9 cellular contexts compared by ENCODE assay signal in genomic region chr6:157019733-157020132, GRCh38.
DNase-seq lines count a peak whose midpoint lies in the region; ATAC-seq, FAIRE-seq and TF ChIP-seq lines count a peak whose summit lies in the region.
"Had no signal": no experiment of that assay in that cellular context is flagged by ENCODE, and none has a peak within 500 bp of the region (broad histone marks: within the 10 kb centered on the region; RNA-seq: fewer than 3 reads in every experiment).

No MANE protein-coding gene starts in this region.

- peak overlapping the region; percentile 99 for H3K27ac ChIP-seq in OCI-LY1 (ENCODE audit: low read depth, low read length, poor library complexity, severe bottlenecking)

- peak; percentile 82 for FAIRE-seq in GM12892 (lab: Jason Lieb, UNC)

- peak overlapping the region; percentile 37 for H3K4me3 Mint-ChIP-seq in dendritic cell treated with granulocyte-macrophage colony-stimulating factor and Interleukin-4, amounts not matched to agents 40 ng/mL and 50 ng/mL, for 4 days
- no peak overlapping the region for H3K4me3 Mint-ChIP-seq in progenitor cell of endocrine pancreas (ENCODE audit: low read depth)

- no peaks in the 10 kb centered on the region for H3K27me3 Mint-ChIP-seq in dendritic cell treated with granulocyte-macrophage colony-stimulating factor and Interleukin-4, amounts not matched to agents 40 ng/mL and 50 ng/mL, for 4 days
- no peaks in the 10 kb centered on the region for H3K27me3 Mint-ChIP-seq in progenitor cell of endocrine pancreas

- no peaks in the 10 kb centered on the region for H3K9me3 ChIP-seq in OCI-LY1 (ENCODE audit: low read length)

- H3K9ac ChIP-seq in OCI-LY1 (ENCODE audit: low read length): peak overlapping the region; percentile 30; the same call in 1 of the 2 replicates

- peaks cover 78% of the 10 kb centered on the region for H3K4me1 ChIP-seq in OCI-LY1 (ENCODE audit: insufficient read depth, low read length, severe bottlenecking)

- H2AFZ ChIP-seq in OCI-LY1 (ENCODE audit: low read length): no peak overlapping the region

- H3K79me2 ChIP-seq in OCI-LY1 (ENCODE audit: insufficient read depth, low read length): peaks cover 62% of the 10 kb centered on the region

- H3K9me2 ChIP-seq in OCI-LY1 (ENCODE audit: low read depth, low read length): no peaks in the 10 kb centered on the region

- no peaks in the 10 kb centered on the region for H3K9me3 Mint-ChIP-seq in dendritic cell treated with granulocyte-macrophage colony-stimulating factor and Interleukin-4, amounts not matched to agents 40 ng/mL and 50 ng/mL, for 4 days
- no peaks in the 10 kb centered on the region for H3K9me3 Mint-ChIP-seq in progenitor cell of endocrine pancreas (ENCODE audit: low read depth)

- DNase-seq in GM12892 (ENCODE audit: insufficient read length) (no peak), progenitor cell of endocrine pancreas (ENCODE audit: low spot score, unreplicated experiment) (no peak), Ammon's horn (ENCODE audit: low spot score) (no peak), SHP77 (lab: John Stamatoyannopoulos, UW) (no peak)
- DNase-seq: posterior cingulate gyrus had no signal

- peak overlapping the region; percentile 99 for H3K27ac Mint-ChIP-seq in dendritic cell treated with granulocyte-macrophage colony-stimulating factor and Interleukin-4, amounts not matched to agents 40 ng/mL and 50 ng/mL, for 4 days
- peak overlapping the region; percentile 26 for H3K27ac Mint-ChIP-seq in progenitor cell of endocrine pancreas

- H3K36me3 ChIP-seq in OCI-LY1 (ENCODE audit: insufficient read depth, low read length): no peaks in the 10 kb centered on the region

- no peaks in the 10 kb centered on the region for H3K27me3 ChIP-seq in OCI-LY1 (ENCODE audit: insufficient read depth, low read length)

- TF ChIP-seq POLR2A in GM12892 (IDR thresholded peaks at IDR 0.05; ENCODE audit: low read depth, low read length): no peak

- intact Hi-C loops in dendritic cell treated with granulocyte-macrophage colony-stimulating factor and Interleukin-4, amounts not matched to agents 40 ng/mL and 50 ng/mL, for 4 days (cut with micrococcal nuclease): loop anchor here (2.0 to 10.0 kb wide), 4 partner anchors 239 to 1702 kb away; no protein-coding TSS in a partner anchor

- ATAC-seq in HG03039 (IDR thresholded peaks at IDR 0.05; ENCODE audit: unreplicated experiment): no peak
- ATAC-seq in HG02970 (IDR thresholded peaks at IDR 0.05; ENCODE audit: low FRiP score, unreplicated experiment): no peak

- peaks cover 5% of the 10 kb centered on the region for H3K36me3 Mint-ChIP-seq in dendritic cell treated with granulocyte-macrophage colony-stimulating factor and Interleukin-4, amounts not matched to agents 40 ng/mL and 50 ng/mL, for 4 days (ENCODE audit: low read depth)
- no peaks in the 10 kb centered on the region for H3K36me3 Mint-ChIP-seq in progenitor cell of endocrine pancreas (ENCODE audit: insufficient read depth)

- TF ChIP-seq CTCF in OCI-LY1 (IDR thresholded peaks at IDR 0.05; ENCODE audit: low read length) (peak; percentile 39; the same call in 1 of the 2 replicates), progenitor cell of endocrine pancreas (IDR thresholded peaks at IDR 0.05; ENCODE audit: unreplicated experiment) (no peak)

- H3K4me2 ChIP-seq in OCI-LY1 (ENCODE audit: low read length): peak overlapping the region; percentile 93

- no peaks in the 10 kb centered on the region for H4K20me1 ChIP-seq in OCI-LY1 (ENCODE audit: insufficient read depth, low read length)

- H3K4me3 ChIP-seq in OCI-LY1 (ENCODE audit: low read depth, low read length, poor library complexity, severe bottlenecking): peak overlapping the region; percentile 89

- H3F3A ChIP-seq in OCI-LY1 (ENCODE audit: insufficient read depth, low read length): 0 out of 2 replicates have a peak, but pooled peaks cover 2% of the 10 kb centered on the region

- H3K4me1 Mint-ChIP-seq in dendritic cell treated with granulocyte-macrophage colony-stimulating factor and Interleukin-4, amounts not matched to agents 40 ng/mL and 50 ng/mL, for 4 days (ENCODE audit: low read depth): peaks cover 33% of the 10 kb centered on the region
- H3K4me1 Mint-ChIP-seq in progenitor cell of endocrine pancreas (ENCODE audit: low read depth): peaks cover 11% of the 10 kb centered on the region
